In the genomic region with DNA sequence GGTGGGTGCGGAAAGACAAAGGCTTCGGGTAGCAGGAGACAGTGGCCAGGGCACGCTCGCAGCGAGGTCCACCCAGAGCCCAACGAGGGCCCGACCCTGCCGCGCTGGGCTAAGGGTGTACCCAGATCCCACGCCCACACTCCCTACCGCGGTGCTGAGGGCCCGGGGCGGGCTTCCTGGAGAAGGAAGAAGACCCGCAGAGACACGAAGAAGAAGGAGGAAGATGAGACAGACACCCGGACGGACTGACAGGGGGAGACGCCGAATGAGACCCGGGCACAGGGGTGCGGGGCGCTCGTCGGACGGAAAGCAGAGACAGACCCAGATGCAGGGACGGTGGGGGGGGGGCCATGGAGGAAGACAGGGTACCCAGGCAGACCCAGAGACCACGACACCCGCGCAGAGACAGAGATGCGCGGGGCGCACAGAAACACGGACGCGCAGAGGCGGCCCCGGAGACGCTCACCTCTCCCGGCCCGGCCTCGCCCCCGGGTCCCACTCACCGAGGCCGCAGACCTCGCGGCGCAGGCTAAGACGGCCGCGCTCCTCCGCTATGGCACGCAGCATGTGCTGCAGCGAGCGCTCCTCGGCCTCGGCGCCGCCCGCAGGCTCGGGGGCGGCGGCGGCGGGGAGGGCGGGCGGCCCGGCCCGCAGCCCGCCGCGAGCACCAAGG, we compare ENCODE assay signal across 9 cellular contexts. TPM values are rescaled to one million over a fixed set of nuclear protein-coding genes. Genes with fewer than 3 reads are reported as not detected.
DNase-seq lines count a peak whose midpoint lies in the region; ATAC-seq, FAIRE-seq and TF ChIP-seq lines count a peak whose summit lies in the region.
"Had no signal": no experiment of that assay in that cellular context is flagged by ENCODE, and none has a peak within 500 bp of the region (broad histone marks: within the 10 kb centered on the region; RNA-seq: fewer than 3 reads in every experiment).

No MANE protein-coding gene starts in this region.

- CTCF ChIA-PET in activated CD8-positive, alpha-beta memory T cell treated with anti-CD3 and anti-CD28 coated beads, Interleukin-2, amount 10 ng/mL, durations not matched to agents 7 days and 5 days (lab: Charles Lee), result no interaction called here

- no peaks in the 10 kb centered on the region for H3K27me3 Mint-ChIP-seq in activated CD8-positive, alpha-beta memory T cell treated with anti-CD3 and anti-CD28 coated beads, Interleukin-2, amount 10 ng/mL, durations not matched to agents 7 days and 5 days

- H3K4me1 Mint-ChIP-seq in activated CD8-positive, alpha-beta memory T cell treated with anti-CD3 and anti-CD28 coated beads, Interleukin-2, amount 10 ng/mL, durations not matched to agents 7 days and 5 days, result peaks cover 39% of the 10 kb centered on the region

- peak; percentile 22 for DNase-seq in EH (ENCODE audit: low read depth)
- DNase-seq in HTR-8/SVneo (ENCODE audit: insufficient read length, low spot score), result peak; percentile 10
- DNase-seq in activated CD8-positive, alpha-beta memory T cell treated with anti-CD3 and anti-CD28 coated beads, Interleukin-2, amount 10 ng/mL, durations not matched to agents 7 days and 5 days, result peak; percentile 63
- DNase-seq in fibroblast of mammary gland (ENCODE audit: low read depth), result no peak
- DNase-seq in NCI-H2227 (lab: John Stamatoyannopoulos, UW; ENCODE audit: unreplicated experiment), result no peak
- no peak for DNase-seq in occipital lobe (lab: John Stamatoyannopoulos, UW)
- DNase-seq in pons (ENCODE audit: low spot score), result no peak

- peaks cover 70 to 78% of the 10 kb centered on the region in 2 experiments for H3K4me1 ChIP-seq in neutrophil (ENCODE audit: control insufficient read depth in 1 of 2, insufficient read depth in 1 of 2, low read depth in 1 of 2, low read length in 1 of 2)

- H3K36me3 ChIP-seq in neutrophil, result peaks cover 10% of the 10 kb centered on the region

- H3K36me3 Mint-ChIP-seq in activated CD8-positive, alpha-beta memory T cell treated with anti-CD3 and anti-CD28 coated beads, Interleukin-2, amount 10 ng/mL, durations not matched to agents 7 days and 5 days, result peaks cover 4% of the 10 kb centered on the region

- no peaks in the 10 kb centered on the region for H3K27me3 ChIP-seq in neutrophil

- peak overlapping the region; percentile 73 for H3K27ac ChIP-seq in neutrophil

- H3K9me3 Mint-ChIP-seq in activated CD8-positive, alpha-beta memory T cell treated with anti-CD3 and anti-CD28 coated beads, Interleukin-2, amount 10 ng/mL, durations not matched to agents 7 days and 5 days (ENCODE audit: low read depth), result no peaks in the 10 kb centered on the region

- H3K4me3 ChIP-seq in fibroblast of mammary gland (ENCODE audit: control insufficient read depth, low read depth, low read length), result peak overlapping the region; percentile 64
- peak overlapping the region; percentile 63 to 71 for H3K4me3 ChIP-seq in neutrophil (ENCODE audit: low read depth in 1 of 2, low read length in 1 of 2)

- peak overlapping the region; percentile 87 for H3K4me3 Mint-ChIP-seq in activated CD8-positive, alpha-beta memory T cell treated with anti-CD3 and anti-CD28 coated beads, Interleukin-2, amount 10 ng/mL, durations not matched to agents 7 days and 5 days

- FAIRE-seq in HTR-8/SVneo (lab: Jason Lieb, UNC), result no peak

- H3K9me3 ChIP-seq in neutrophil, result no peaks in the 10 kb centered on the region

- TF ChIP-seq CTCF in fibroblast of mammary gland (conservative IDR thresholded peaks at IDR 0.05; ENCODE audit: control insufficient read depth, insufficient read depth, low read depth, low read length) (no peak), neutrophil (IDR thresholded peaks at IDR 0.05) (no peak)

- peak; percentile 62 for ATAC-seq in activated CD8-positive, alpha-beta memory T cell treated with anti-CD3 and anti-CD28 coated beads, Interleukin-2, amount 10 ng/mL, durations not matched to agents 7 days and 5 days

- H3K27ac Mint-ChIP-seq in activated CD8-positive, alpha-beta memory T cell treated with anti-CD3 and anti-CD28 coated beads, Interleukin-2, amount 10 ng/mL, durations not matched to agents 7 days and 5 days, result peak overlapping the region; percentile 78

RNA-seq across cellular contexts. Expression of a gene that starts 0.4 kb away (rescaled TPM):
- total RNA-seq in activated CD8-positive, alpha-beta memory T cell treated with anti-CD3 and anti-CD28 coated beads, Interleukin-2, amount 10 ng/mL, durations not matched to agents 7 days and 5 days, result 10 to 100 TPM; 35.1 to 38.6 TPM
- total RNA-seq in occipital lobe, result 61.0 TPM

RNA-seq across cellular contexts. Expression of a gene that starts 44.5 kb away (rescaled TPM):
- not detected for total RNA-seq in activated CD8-positive, alpha-beta memory T cell treated with anti-CD3 and anti-CD28 coated beads, Interleukin-2, amount 10 ng/mL, durations not matched to agents 7 days and 5 days
- total RNA-seq in occipital lobe, result not detected
- total RNA-seq: LHCN-M2 had no signal

Comparison
In these comparisons a context has a peak if more than half of its experiments do, and no peak if none do; other contexts are left out.
1. DNase-seq: peak in EH (single experiment), HTR-8/SVneo (single experiment) and activated CD8-positive, alpha-beta memory T cell treated with anti-CD3 and anti-CD28 coated beads, Interleukin-2, amount 10 ng/mL, durations not matched to agents 7 days and 5 days (single experiment); none in fibroblast of mammary gland (single experiment), NCI-H2227 (single experiment), occipital lobe (single experiment) and pons (single experiment).